ENCODE assay signal across 1 cellular context in the genomic region with DNA sequence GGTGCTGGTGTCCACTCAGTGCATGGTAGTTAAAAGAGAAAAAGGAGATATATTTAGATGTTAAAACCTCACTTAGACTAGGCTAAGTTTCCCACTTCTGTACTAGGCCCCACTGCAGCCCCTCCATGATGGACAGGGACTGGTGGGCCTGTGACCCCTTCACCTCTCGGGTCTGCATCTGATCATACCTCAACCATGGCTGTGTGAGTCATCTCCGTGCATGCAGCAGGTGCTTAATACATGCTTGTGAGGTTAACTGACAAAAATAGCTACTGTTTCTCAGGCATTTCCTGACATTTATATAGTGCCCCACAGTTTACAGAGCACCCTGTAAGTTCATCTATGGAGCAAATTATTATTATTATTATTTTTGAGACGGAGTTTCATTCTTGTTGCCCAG.
TF ChIP-seq lines count a peak whose summit lies in the region.

No MANE protein-coding gene starts in this region.

TF ChIP-seq in K562, 482 proteins besides CTCF, POLR2A, EP300 and RAD21:
- TF ChIP-seq HOXB6 (CRISPR knock-in tag; IDR thresholded peaks at IDR 0.05; ENCODE audit: borderline replicate concordance) (no peak), ZKSCAN8 (CRISPR knock-in tag; IDR thresholded peaks at IDR 0.05) (peak; percentile 89)
